1 cellular context compared by ENCODE assay signal in the genomic region with DNA sequence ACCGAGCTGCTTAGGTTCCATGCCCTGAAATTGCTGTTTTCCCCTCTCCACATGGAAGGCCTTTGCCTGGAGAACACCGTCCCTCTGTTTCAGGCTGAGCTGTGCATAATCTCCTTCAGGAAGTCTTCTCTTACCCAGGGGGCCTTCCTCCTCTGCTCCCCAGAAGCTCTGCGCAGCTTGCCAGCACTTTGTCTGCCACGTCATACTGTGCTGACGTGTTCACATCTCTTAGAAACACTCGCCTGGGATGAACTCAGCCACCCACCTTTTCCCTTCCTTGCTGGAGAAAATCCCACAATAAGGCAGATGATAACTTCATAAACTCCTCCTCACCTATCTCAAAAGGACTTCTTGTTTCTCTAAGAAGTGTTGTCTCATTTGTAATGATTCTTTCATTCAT.
TF ChIP-seq lines count a peak whose summit lies in the region.

No MANE protein-coding gene starts in this region.

TF ChIP-seq in H1, 55 proteins besides CTCF, POLR2A, EP300 and RAD21 (continued from another document):
- TF ChIP-seq, protein P1, sequence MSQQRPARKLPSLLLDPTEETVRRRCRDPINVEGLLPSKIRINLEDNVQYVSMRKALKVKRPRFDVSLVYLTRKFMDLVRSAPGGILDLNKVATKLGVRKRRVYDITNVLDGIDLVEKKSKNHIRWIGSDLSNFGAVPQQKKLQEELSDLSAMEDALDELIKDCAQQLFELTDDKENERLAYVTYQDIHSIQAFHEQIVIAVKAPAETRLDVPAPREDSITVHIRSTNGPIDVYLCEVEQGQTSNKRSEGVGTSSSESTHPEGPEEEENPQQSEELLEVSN (IDR thresholded peaks at IDR 0.05), result no peak
